ENCODE assay signal across 8 cellular contexts in genomic region chr3:186259612-186260383, GRCh38.
DNase-seq lines count a peak whose midpoint lies in the region; ATAC-seq and TF ChIP-seq lines count a peak whose summit lies in the region.

No MANE protein-coding gene starts in this region.

- CTCF ChIA-PET in BJ (lab: Yijun Ruan, JAX) (interaction anchor here (0.7 to 4.9 kb wide), 28 partner anchors 9 to 511 kb away, joined by 3 to 56 read pairs (median 4); partner anchors contain the start of gene ETV5), OCI-LY7 (lab: Charles Lee; ENCODE audit: unreplicated experiment) (interaction anchor here (1.2 to 3.6 kb wide), 2 partner anchors 275 to 281 kb away, joined by 4 to 25 read pairs; no protein-coding TSS in a partner anchor)

- peak overlapping the region; percentile 41 for H3K4me2 ChIP-seq in OCI-LY7 (ENCODE audit: low read length)
- peak overlapping the region; percentile 33 for H3K4me2 ChIP-seq in fibroblast of lung (ENCODE audit: extremely low read depth, insufficient read depth, low read length)

- no peak overlapping the region for H3K27ac ChIP-seq in OCI-LY7 (ENCODE audit: low read depth, low read length, poor library complexity, severe bottlenecking)
- no peak overlapping the region for H3K27ac ChIP-seq in fibroblast of lung (ENCODE audit: insufficient read depth, low read length)
- H3K27ac ChIP-seq in substantia nigra (ENCODE audit: low read depth, low read length, poor library complexity, severe bottlenecking) = no peak overlapping the region

- POLR2A ChIA-PET in BJ (lab: Charles Lee) = no interaction called here
- POLR2A ChIA-PET in OCI-LY7 (lab: Charles Lee) = interaction anchor here (0.5 to 0.9 kb wide), 4 partner anchors 257 to 1041 kb away, joined by 3 to 4 read pairs (median 3); no protein-coding TSS in a partner anchor

- H3K79me2 ChIP-seq in OCI-LY7 (ENCODE audit: insufficient read depth, low read depth, low read length) (no peaks in the 10 kb centered on the region), fibroblast of lung (ENCODE audit: control insufficient read depth, insufficient read depth, low read length) (no peaks in the 10 kb centered on the region)

- TF ChIP-seq CTCF in BJ (IDR thresholded peaks at IDR 0.05; ENCODE audit: insufficient read depth, low read depth, low read length) (peak; percentile 97), OCI-LY7 (conservative IDR thresholded peaks at IDR 0.05; ENCODE audit: low read length) (peak; percentile 97), fibroblast of lung (conservative IDR thresholded peaks at IDR 0.05 in 1 of 2, IDR thresholded peaks at IDR 0.05 in 1 of 2; ENCODE audit: low read depth in 1 of 2, low read length in 2 of 2) (peak; percentile 82 to 84), nephron progenitor cell (IDR thresholded peaks at IDR 0.05) (peak; percentile 86)

- H3K27me3 ChIP-seq in BJ (ENCODE audit: control insufficient read depth, insufficient read depth, low read length) = peaks cover 6% of the 10 kb centered on the region; the same call in 1 of the 2 replicates
- no peaks in the 10 kb centered on the region for H3K27me3 ChIP-seq in fibroblast of lung (ENCODE audit: control insufficient read depth, insufficient read depth, low read length)

- H3K4me1 ChIP-seq in OCI-LY7 (ENCODE audit: insufficient read depth, low read length, poor library complexity, severe bottlenecking) (peaks cover 26% of the 10 kb centered on the region), fibroblast of lung (ENCODE audit: control insufficient read depth, extremely low read depth, insufficient read depth, low read length) (no peaks in the 10 kb centered on the region)

- peaks cover 4% of the 10 kb centered on the region for H3K9me3 Mint-ChIP-seq in activated T-cell treated with anti-CD3 and anti-CD28 coated beads, Interleukin-2, amount 50 U/mL, for 24 hours
- no peaks in the 10 kb centered on the region for H3K9me3 Mint-ChIP-seq in nephron progenitor cell

- DNase-seq in BJ (ENCODE audit: low read depth) = no peak
- DNase-seq in HK-2 (ENCODE audit: unreplicated experiment) = peak; percentile 87
- DNase-seq in OCI-LY7 (ENCODE audit: low spot score) = peak; percentile 84
- peak; percentile 80 for DNase-seq in activated T-cell treated with anti-CD3 and anti-CD28 coated beads, Interleukin-2, amount 50 U/mL, for 24 hours
- peak; percentile 54 to 64 for DNase-seq in fibroblast of lung (ENCODE audit: low read depth in 2 of 2)
- DNase-seq in nephron progenitor cell = peak; percentile 80
- DNase-seq in substantia nigra (lab: John Stamatoyannopoulos, UW) = peak in 43 of 49 donors; percentile 3 to 83 (median 42)

- H4K20me1 ChIP-seq in OCI-LY7 (ENCODE audit: insufficient read depth, low read length) (no peaks in the 10 kb centered on the region), fibroblast of lung (ENCODE audit: control insufficient read depth, extremely low read depth, insufficient read depth, low read length) (no peaks in the 10 kb centered on the region)

- intact Hi-C loops in OCI-LY7 (cut with micrococcal nuclease; ENCODE audit: unreplicated experiment) = loop anchor here (1.0 to 5.0 kb wide), 2 partner anchors 281 to 563 kb away; no protein-coding TSS in a partner anchor

- no peak overlapping the region for H3K4me3 ChIP-seq in BJ (ENCODE audit: low read depth, low read length)
- H3K4me3 ChIP-seq in OCI-LY7 (ENCODE audit: low read depth, low read length, poor library complexity, severe bottlenecking) = no peak overlapping the region
- H3K4me3 ChIP-seq in fibroblast of lung (replicated peaks in 1 of 4; ENCODE audit: control extremely low read depth in 1 of 4, insufficient read depth in 1 of 4, low read depth in 3 of 4, low read length in 4 of 4) = no peak overlapping the region

- ATAC-seq in GM19043 (IDR thresholded peaks at IDR 0.05; ENCODE audit: low read depth, unreplicated experiment) = peak; percentile 52

- no TSS peak for BruUV-seq in OCI-LY7 (replicated peaks; lab: Mats Ljungman, UMichigan)

- H2AFZ ChIP-seq in OCI-LY7 (ENCODE audit: low read length) = peak overlapping the region; percentile 84
- no peak overlapping the region for H2AFZ ChIP-seq in fibroblast of lung (ENCODE audit: low read length)

- peaks cover 28% of the 10 kb centered on the region for H3K4me1 Mint-ChIP-seq in activated T-cell treated with anti-CD3 and anti-CD28 coated beads, Interleukin-2, amount 50 U/mL, for 24 hours (ENCODE audit: low read depth)
- H3K4me1 Mint-ChIP-seq in nephron progenitor cell = peaks cover 51% of the 10 kb centered on the region

- no peaks in the 10 kb centered on the region for H3K9me2 ChIP-seq in OCI-LY7 (ENCODE audit: insufficient read depth, low read length)

- H3K9me3 ChIP-seq in OCI-LY7 (ENCODE audit: low read length) (no peaks in the 10 kb centered on the region), fibroblast of lung (ENCODE audit: control insufficient read depth, insufficient read depth, low read depth, low read length) (no peaks in the 10 kb centered on the region)

- no peak overlapping the region for H3K9ac ChIP-seq in fibroblast of lung (ENCODE audit: insufficient read depth, low read length)

- H3K27ac Mint-ChIP-seq in activated T-cell treated with anti-CD3 and anti-CD28 coated beads, Interleukin-2, amount 50 U/mL, for 24 hours = peak overlapping the region; percentile 83
- H3K27ac Mint-ChIP-seq in nephron progenitor cell = no peak overlapping the region

- H3K36me3 Mint-ChIP-seq in activated T-cell treated with anti-CD3 and anti-CD28 coated beads, Interleukin-2, amount 50 U/mL, for 24 hours (ENCODE audit: low read depth) = peaks cover 3% of the 10 kb centered on the region
- no peaks in the 10 kb centered on the region for H3K36me3 Mint-ChIP-seq in nephron progenitor cell (ENCODE audit: low read depth)

- H3K27me3 Mint-ChIP-seq in activated T-cell treated with anti-CD3 and anti-CD28 coated beads, Interleukin-2, amount 50 U/mL, for 24 hours = peaks cover 6% of the 10 kb centered on the region
- peaks cover 17% of the 10 kb centered on the region for H3K27me3 Mint-ChIP-seq in nephron progenitor cell (ENCODE audit: low read depth, poor library complexity)

- no peaks in the 10 kb centered on the region for H3K36me3 ChIP-seq in BJ (ENCODE audit: control insufficient read depth, insufficient read depth, low read length)
- H3K36me3 ChIP-seq in OCI-LY7 (ENCODE audit: insufficient read depth, low read length) = no peaks in the 10 kb centered on the region
- H3K36me3 ChIP-seq in fibroblast of lung (ENCODE audit: control insufficient read depth, insufficient read depth, low read length) = no peaks in the 10 kb centered on the region

- H3K4me3 Mint-ChIP-seq in activated T-cell treated with anti-CD3 and anti-CD28 coated beads, Interleukin-2, amount 50 U/mL, for 24 hours = peak overlapping the region; percentile 42
- no peak overlapping the region for H3K4me3 Mint-ChIP-seq in nephron progenitor cell
